In the genomic region with DNA sequence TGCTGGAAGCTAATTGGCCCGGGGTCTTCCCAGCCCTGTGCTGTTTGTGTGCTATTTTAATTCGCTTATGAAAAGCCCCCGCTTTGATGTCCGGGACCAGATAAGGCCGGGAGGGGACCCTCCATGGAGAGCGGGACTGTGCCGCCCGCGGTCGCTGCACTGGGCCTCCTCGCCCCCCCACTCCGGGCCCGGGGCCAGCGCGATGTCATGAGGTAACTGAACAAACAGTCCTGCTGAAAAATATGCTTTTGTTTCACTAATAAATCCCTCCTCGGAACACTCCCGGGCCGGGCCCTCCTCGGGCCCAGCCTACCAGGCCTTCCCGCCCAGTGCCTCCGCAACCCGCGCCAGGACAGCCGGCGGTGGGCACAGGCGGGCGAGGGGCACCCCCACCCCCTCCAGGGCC, we compare ENCODE assay signal across 10 cellular contexts.
DNase-seq lines count a peak whose midpoint lies in the region; ATAC-seq and TF ChIP-seq lines count a peak whose summit lies in the region.
"Had no signal": no experiment of that assay in that cellular context is flagged by ENCODE, and none has a peak within 500 bp of the region (broad histone marks: within the 10 kb centered on the region; RNA-seq: fewer than 3 reads in every experiment).

No MANE protein-coding gene starts in this region.

- no peak overlapping the region for H3K4me3 Mint-ChIP-seq in activated CD8-positive, alpha-beta memory T cell treated with anti-CD3 and anti-CD28 coated beads, Interleukin-2, amount 10 ng/mL, durations not matched to agents 7 days and 5 days
- no peak overlapping the region for H3K4me3 Mint-ChIP-seq in type B pancreatic cell
- no peak overlapping the region for H3K4me3 Mint-ChIP-seq in activated T-helper 17 cell treated with anti-CD3 and anti-CD28 coated beads, Interleukin-2, amount 50 U/mL, for 72 hours

- H3K4me1 Mint-ChIP-seq in activated CD8-positive, alpha-beta memory T cell treated with anti-CD3 and anti-CD28 coated beads, Interleukin-2, amount 10 ng/mL, durations not matched to agents 7 days and 5 days: peaks cover 8% of the 10 kb centered on the region
- peaks cover 25% of the 10 kb centered on the region for H3K4me1 Mint-ChIP-seq in type B pancreatic cell (ENCODE audit: unreplicated experiment)
- H3K4me1 Mint-ChIP-seq in activated T-helper 17 cell treated with anti-CD3 and anti-CD28 coated beads, Interleukin-2, amount 50 U/mL, for 72 hours: peaks cover 10% of the 10 kb centered on the region

- peak; percentile 11 for DNase-seq in activated CD8-positive, alpha-beta memory T cell treated with anti-CD3 and anti-CD28 coated beads, Interleukin-2, amount 10 ng/mL, durations not matched to agents 7 days and 5 days
- DNase-seq in activated CD8-positive, alpha-beta memory T cell treated with anti-CD3 and anti-CD28 coated beads, Interleukin-2, amount 50 U/mL, for 48 hours: no peak
- DNase-seq in ecto neural progenitor cell (ENCODE audit: low spot score): peak; percentile 39
- peak; percentile 91 for DNase-seq in mesenteric fat pad (ENCODE audit: low spot score)
- peak; percentile 72 for DNase-seq in type B pancreatic cell (ENCODE audit: extremely low spot score, unreplicated experiment)
- DNase-seq in GM19240 (ENCODE audit: insufficient read length, low spot score): no peak
- no peak for DNase-seq in NOMO-1 (lab: John Stamatoyannopoulos, UW; ENCODE audit: unreplicated experiment in 2 of 2)
- DNase-seq: activated naive CD4-positive, alpha-beta T cell treated with Interleukin-2 at 50 U/mL for 16 hours; NCI-H1105 had no signal

- no peak for TF ChIP-seq CTCF in type B pancreatic cell (conservative IDR thresholded peaks at IDR 0.05)

- CTCF ChIA-PET in activated CD8-positive, alpha-beta memory T cell treated with anti-CD3 and anti-CD28 coated beads, Interleukin-2, amount 10 ng/mL, durations not matched to agents 7 days and 5 days (lab: Charles Lee): no interaction called here

- H3K36me3 Mint-ChIP-seq in activated CD8-positive, alpha-beta memory T cell treated with anti-CD3 and anti-CD28 coated beads, Interleukin-2, amount 10 ng/mL, durations not matched to agents 7 days and 5 days: no peaks in the 10 kb centered on the region
- no peaks in the 10 kb centered on the region for H3K36me3 Mint-ChIP-seq in type B pancreatic cell
- no peaks in the 10 kb centered on the region for H3K36me3 Mint-ChIP-seq in activated T-helper 17 cell treated with anti-CD3 and anti-CD28 coated beads, Interleukin-2, amount 50 U/mL, for 72 hours (ENCODE audit: low read depth)

- no peak overlapping the region for H3K27ac Mint-ChIP-seq in activated CD8-positive, alpha-beta memory T cell treated with anti-CD3 and anti-CD28 coated beads, Interleukin-2, amount 10 ng/mL, durations not matched to agents 7 days and 5 days
- no peak overlapping the region for H3K27ac Mint-ChIP-seq in type B pancreatic cell
- no peak overlapping the region for H3K27ac Mint-ChIP-seq in activated T-helper 17 cell treated with anti-CD3 and anti-CD28 coated beads, Interleukin-2, amount 50 U/mL, for 72 hours

- peaks cover 6% of the 10 kb centered on the region for H3K27me3 Mint-ChIP-seq in activated CD8-positive, alpha-beta memory T cell treated with anti-CD3 and anti-CD28 coated beads, Interleukin-2, amount 10 ng/mL, durations not matched to agents 7 days and 5 days
- H3K27me3 Mint-ChIP-seq in type B pancreatic cell: peaks cover 9% of the 10 kb centered on the region
- no peaks in the 10 kb centered on the region for H3K27me3 Mint-ChIP-seq in activated T-helper 17 cell treated with anti-CD3 and anti-CD28 coated beads, Interleukin-2, amount 50 U/mL, for 72 hours

- no peaks in the 10 kb centered on the region for H3K9me3 Mint-ChIP-seq in activated CD8-positive, alpha-beta memory T cell treated with anti-CD3 and anti-CD28 coated beads, Interleukin-2, amount 10 ng/mL, durations not matched to agents 7 days and 5 days (ENCODE audit: low read depth)
- peaks cover 8% of the 10 kb centered on the region for H3K9me3 Mint-ChIP-seq in type B pancreatic cell
- no peaks in the 10 kb centered on the region for H3K9me3 Mint-ChIP-seq in activated T-helper 17 cell treated with anti-CD3 and anti-CD28 coated beads, Interleukin-2, amount 50 U/mL, for 72 hours

- no peak for ATAC-seq in activated CD8-positive, alpha-beta memory T cell treated with anti-CD3 and anti-CD28 coated beads, Interleukin-2, amount 10 ng/mL, durations not matched to agents 7 days and 5 days
- no peak for ATAC-seq in activated T-helper 17 cell treated with anti-CD3 and anti-CD28 coated beads, Interleukin-2, amount 50 U/mL, for 72 hours (replicated peaks)

Comparison
In these comparisons a context has a peak if more than half of its experiments do, and no peak if none do; other contexts are left out.
1. DNase-seq: peak in activated CD8-positive, alpha-beta memory T cell treated with anti-CD3 and anti-CD28 coated beads, Interleukin-2, amount 10 ng/mL, durations not matched to agents 7 days and 5 days (single experiment), ecto neural progenitor cell (single experiment), mesenteric fat pad (single experiment) and type B pancreatic cell (single experiment); none in activated CD8-positive, alpha-beta memory T cell treated with anti-CD3 and anti-CD28 coated beads, Interleukin-2, amount 50 U/mL, for 48 hours (single experiment), GM19240 (single experiment) and NOMO-1 (0 of 2).